Comparison of ENCODE assay signal across 9 cellular contexts in genomic region chr11:5712507-5712906, GRCh38. TPM values are rescaled to one million over a fixed set of nuclear protein-coding genes. Genes with fewer than 3 reads are reported as not detected.
DNase-seq lines count a peak whose midpoint lies in the region; ATAC-seq and TF ChIP-seq lines count a peak whose summit lies in the region.
"Had no signal": no experiment of that assay in that cellular context is flagged by ENCODE, and none has a peak within 500 bp of the region (broad histone marks: within the 10 kb centered on the region; RNA-seq: fewer than 3 reads in every experiment).

No MANE protein-coding gene starts in this region.

- TF ChIP-seq POLR2A in esophagus muscularis mucosa (IDR thresholded peaks at IDR 0.05; ENCODE audit: low read depth) (no peak), transverse colon (IDR thresholded peaks at IDR 0.05) (no peak), ovary (IDR thresholded peaks at IDR 0.05) (no peak)

- H3K4me3 ChIP-seq in cardiac muscle cell (no peak overlapping the region), esophagus muscularis mucosa (no peak overlapping the region), transverse colon (no peak overlapping the region), ovary (no peak overlapping the region)

- H3K27ac ChIP-seq in cardiac muscle cell (no peak overlapping the region), esophagus muscularis mucosa (replicated peaks in 1 of 4) (no peak overlapping the region), transverse colon (no peak overlapping the region), ovary (no peak overlapping the region)

- peak in 1 of 2 donors; percentile 4 for DNase-seq in cardiac muscle cell (ENCODE audit: low read depth in 1 of 2, low spot score in 1 of 2)
- no peak for DNase-seq in Right ventricle myocardium inferior (ENCODE audit: missing footprints)
- peak; percentile 62 for DNase-seq in OCI-M1 (lab: John Stamatoyannopoulos, UW)
- DNase-seq in esophagus muscularis mucosa (ENCODE audit: extremely low spot score) = no peak
- DNase-seq in transverse colon = no peak
- no peak for DNase-seq in ovary
- no peak for DNase-seq in NCI-H2196 (lab: John Stamatoyannopoulos, UW; ENCODE audit: unreplicated experiment)
- DNase-seq: DMS79 had no signal

- TF ChIP-seq CTCF in cardiac muscle cell (IDR thresholded peaks at IDR 0.05; ENCODE audit: low read depth, low read length) (peak; percentile 30), esophagus muscularis mucosa (IDR thresholded peaks at IDR 0.05) (peak; percentile 20 to 45 (median 30)), transverse colon (IDR thresholded peaks at IDR 0.05) (peak; percentile 33 to 47 (median 43)), ovary (IDR thresholded peaks at IDR 0.05) (no peak)

- H3K9me3 ChIP-seq in cardiac muscle cell (ENCODE audit: low read depth) = no peaks in the 10 kb centered on the region
- no peaks in the 10 kb centered on the region for H3K9me3 ChIP-seq in esophagus muscularis mucosa
- H3K9me3 ChIP-seq in transverse colon = no peaks in the 10 kb centered on the region
- no peaks in the 10 kb centered on the region for H3K9me3 ChIP-seq in ovary

- in situ Hi-C loops in transverse colon (cut with MboI; ENCODE audit: low pct_ligation_motif_present in 1 of 4, low pct_unique_long_range_greater_than_20kb in 1 of 4, low sequenced_read_pairs in 3 of 4) = no loop called here

- TF ChIP-seq EP300 in esophagus muscularis mucosa (IDR thresholded peaks at IDR 0.05) = no peak
- no peak for TF ChIP-seq EP300 in transverse colon (IDR thresholded peaks at IDR 0.05; ENCODE audit: low read depth)
- TF ChIP-seq EP300 in ovary (IDR thresholded peaks at IDR 0.05) = no peak

- 46% methylated on average over 1 of the region's 1 CpG for WGBS in esophagus muscularis mucosa
- WGBS in transverse colon (ENCODE audit: low coverage in 1 of 2), 2 donors = 11 to 44% methylated on average over 1 of the region's 1 CpG
- 74 to 78% (median 76%) methylated on average over 1 of the region's 1 CpG for WGBS in ovary, 3 donors

- intact Hi-C loops in Right ventricle myocardium inferior (cut with DNase I) (no loop called here), esophagus muscularis mucosa (cut with DNase I) (no loop called here), transverse colon (cut with DNase I; ENCODE audit: low total_unique reads) (no loop called here), ovary (cut with DNase I) (no loop called here)

- no peak for ATAC-seq in Right ventricle myocardium inferior
- ATAC-seq in HG02759 (IDR thresholded peaks at IDR 0.05; ENCODE audit: unreplicated experiment) = no peak

- no peaks in the 10 kb centered on the region for H3K27me3 ChIP-seq in cardiac muscle cell
- H3K27me3 ChIP-seq in esophagus muscularis mucosa = no peaks in the 10 kb centered on the region
- H3K27me3 ChIP-seq in transverse colon = no peaks in the 10 kb centered on the region
- no peaks in the 10 kb centered on the region for H3K27me3 ChIP-seq in ovary

- H3K36me3 ChIP-seq in cardiac muscle cell (no peaks in the 10 kb centered on the region), esophagus muscularis mucosa (peaks cover 0 to 29% (median 22%) of the 10 kb centered on the region in 4 donors), transverse colon (peaks cover 0 to 8% (median 0%) of the 10 kb centered on the region in 4 donors), ovary (peaks cover 2% of the 10 kb centered on the region)

- no peaks in the 10 kb centered on the region for H3K4me1 ChIP-seq in cardiac muscle cell (ENCODE audit: low read depth)
- no peaks in the 10 kb centered on the region for H3K4me1 ChIP-seq in esophagus muscularis mucosa
- H3K4me1 ChIP-seq in transverse colon = no peaks in the 10 kb centered on the region
- no peaks in the 10 kb centered on the region for H3K4me1 ChIP-seq in ovary (ENCODE audit: insufficient read depth)

RNA-seq across cellular contexts. Expression of gene TRIM22, which starts 22.9 kb away (rescaled TPM):
- 0.07 TPM in 1 of 2 replicates, not detected in the other for total RNA-seq in cardiac muscle cell
- 0.32 and 1.3 TPM in 2 replicates for polyA plus RNA-seq in cardiac muscle cell
- 22.4 TPM for total RNA-seq in Right ventricle myocardium inferior
- total RNA-seq in esophagus muscularis mucosa = 10 to 100 TPM; 27.1 to 46.6 (median 36.7) TPM
- 10 to 100 TPM in 3 of 4 donors, 1 to 10 TPM in 1; 3.2 to 35.2 (median 21.4) TPM for total RNA-seq in transverse colon
- total RNA-seq in ovary = 10 to 100 TPM; 31.0 to 77.4 (median 68.5) TPM
- 10 to 100 TPM; 40.7 to 84.4 TPM for polyA plus RNA-seq in ovary

RNA-seq across cellular contexts. Expression of gene OR56B1, which starts 23.7 kb away (rescaled TPM):
- total RNA-seq in cardiac muscle cell (not detected in 2 replicates), Right ventricle myocardium inferior (not detected), esophagus muscularis mucosa (not detected), transverse colon (not detected), ovary (under 1 TPM in 6 of 7 donors, not detected in 1; 0.17 to 0.43 (median 0.24) TPM)
- polyA plus RNA-seq in cardiac muscle cell (not detected in 2 replicates), ovary (not detected)

RNA-seq across cellular contexts. Expression of gene TRIM5, which starts 27.6 kb away (rescaled TPM):
- total RNA-seq in cardiac muscle cell = 13.4 and 18.0 TPM in 2 replicates
- polyA plus RNA-seq in cardiac muscle cell = 12.6 and 19.9 TPM in 2 replicates
- 9.8 TPM for total RNA-seq in Right ventricle myocardium inferior
- total RNA-seq in esophagus muscularis mucosa = 10 to 100 TPM; 15.9 to 21.5 (median 16.6) TPM
- 10 to 100 TPM; 10.5 to 23.6 (median 16.3) TPM for total RNA-seq in transverse colon
- 10 to 100 TPM; 16.8 to 35.8 (median 24.9) TPM for total RNA-seq in ovary
- 10 to 100 TPM; 11.8 to 23.8 TPM for polyA plus RNA-seq in ovary

RNA-seq across cellular contexts. Expression of gene OR52N4, which starts 41.5 kb away (rescaled TPM):
- total RNA-seq in cardiac muscle cell = not detected in 2 replicates
- not detected in 2 replicates for polyA plus RNA-seq in cardiac muscle cell
- not detected for total RNA-seq in Right ventricle myocardium inferior
- total RNA-seq in esophagus muscularis mucosa = not detected
- not detected for total RNA-seq in transverse colon
- total RNA-seq in ovary = under 1 TPM in 4 of 7 donors, not detected in 3; 0.28 to 0.84 (median 0.64) TPM
- polyA plus RNA-seq in ovary = under 1 TPM; 0.39 to 0.50 TPM

Comparison
In these comparisons a context has a peak if more than half of its experiments do, and no peak if none do; other contexts are left out.
1. CTCF ChIP-seq: peak in cardiac muscle cell (single experiment), esophagus muscularis mucosa (3 of 3) and transverse colon (5 of 5); none in ovary (0 of 3).